ENCODE assay signal across 21 cellular contexts in genomic region chr1:33400153-33400552, GRCh38.
"Had no signal": no experiment of that assay in that cellular context is flagged by ENCODE, and none has a peak within 500 bp of the region (broad histone marks: within the 10 kb centered on the region; RNA-seq: fewer than 3 reads in every experiment).

No MANE protein-coding gene starts in this region.

- H3K27ac ChIP-seq: colonic mucosa, neural progenitor cell, pancreas, transverse colon had no signal

- H2AFZ ChIP-seq: neural progenitor cell had no signal

- H3K4me1 ChIP-seq: colonic mucosa, neural progenitor cell, transverse colon had no signal

- H3K36me3 ChIP-seq: colonic mucosa, neural progenitor cell, pancreas, stomach, thoracic aorta, transverse colon had no signal

- H3K4me2 ChIP-seq: neural progenitor cell had no signal

- H3K27me3 ChIP-seq: colonic mucosa, neural progenitor cell, pancreas, stomach, transverse colon had no signal

- DNase-seq: caudate nucleus; colonic mucosa; dermis blood vessel endothelial cell; erythroblast; foreskin melanocyte; kidney; left colon; mammary epithelial cell; mucosa of descending colon; nucleus accumbens; pancreas; small intestine; stimulated activated CD4-positive, alpha-beta T cell treated with anti-CD3 and anti-CD28 coated beads, Interleukin-12 subunit alpha, Interleukin-12 subunit beta, amount 100 ng/mL, for 4 hours; stimulated activated naive CD4-positive, alpha-beta T cell; stomach; substantia nigra; transverse colon had no signal

- H3K4me3 ChIP-seq: colonic mucosa, mucosa of descending colon, neural progenitor cell, pancreas, stomach, thoracic aorta, transverse colon had no signal

- H3K9ac ChIP-seq: neural progenitor cell had no signal

- ATAC-seq: left colon; mucosa of descending colon; natural killer cell treated with Interleukin-12 subunit alpha and Interleukin-12 subunit beta and Interleukin-15 and Interleukin-18, amount 100 ng/mL, for 72 hours; pancreas; sciatic nerve had no signal

- H3K9me3 ChIP-seq: colonic mucosa, mucosa of descending colon, pancreas, stomach, thoracic aorta, transverse colon had no signal
